Comparison of ENCODE assay signal across 16 cellular contexts in genomic region chr5:14266686-14267085, GRCh38.
DNase-seq lines count a peak whose midpoint lies in the region; FAIRE-seq lines count a peak whose summit lies in the region.
"Had no signal": no experiment of that assay in that cellular context is flagged by ENCODE, and none has a peak within 500 bp of the region (broad histone marks: within the 10 kb centered on the region; RNA-seq: fewer than 3 reads in every experiment).

No MANE protein-coding gene starts in this region.

- no peak overlapping the region for H4K12ac ChIP-seq in trophoblast cell (ENCODE audit: low read depth, low read length)

- H3K23ac ChIP-seq in trophoblast cell (ENCODE audit: low read length) = no peak overlapping the region

- no peak overlapping the region for H4K91ac ChIP-seq in trophoblast cell (ENCODE audit: low read depth, low read length)

- H3K4ac ChIP-seq in trophoblast cell (ENCODE audit: low read depth, low read length) = no peak overlapping the region

- no peak overlapping the region for H3K9ac ChIP-seq in trophoblast cell (ENCODE audit: low read length)

- no peak overlapping the region for H3K18ac ChIP-seq in trophoblast cell (ENCODE audit: low read length)

- H2BK120ac ChIP-seq in trophoblast cell (ENCODE audit: insufficient read depth, low read length, poor library complexity) = no peak overlapping the region

- no CpG with 5 or more reads among the region's 3 CpGs for WGBS in trophoblast cell (ENCODE audit: extremely low coverage, insufficient coverage, insufficient read length)

- H2BK5ac ChIP-seq in trophoblast cell (ENCODE audit: low read depth, low read length, poor library complexity) = no peak overlapping the region

- no peak overlapping the region for H3K14ac ChIP-seq in trophoblast cell (ENCODE audit: low read length)

- no peak overlapping the region for H2BK12ac ChIP-seq in trophoblast cell (ENCODE audit: low read length)

- no peak overlapping the region for H3K4me2 ChIP-seq in trophoblast cell (ENCODE audit: low read length)

- peaks cover 23% of the 10 kb centered on the region for H3K79me1 ChIP-seq in trophoblast cell (ENCODE audit: low read length)

- FAIRE-seq in GM19239 (lab: Jason Lieb, UNC) = no peak

- no peak overlapping the region for H2AK5ac ChIP-seq in trophoblast cell (ENCODE audit: low read length)

- H3K36me3 ChIP-seq in trophoblast cell (ENCODE audit: control insufficient read depth in 1 of 2, insufficient read depth in 2 of 2, low read length in 2 of 2) = peaks cover 3 to 4% of the 10 kb centered on the region in 2 experiments

- no peaks in the 10 kb centered on the region for H3K27me3 ChIP-seq in trophoblast cell (ENCODE audit: insufficient read depth, low read length)

- DNase-seq in DMS 273 (lab: John Stamatoyannopoulos, UW; ENCODE audit: unreplicated experiment) = peak; percentile 24
- no peak for DNase-seq in DMS 273 treated with DMSO at 0.1 percent for 48 hours (lab: John Stamatoyannopoulos, UW)
- peak; percentile 55 to 64 for DNase-seq in NCI-H526 (lab: John Stamatoyannopoulos, UW)
- peak; percentile 36 for DNase-seq in dermis blood vessel endothelial cell
- peak in 1 of 2 donors; percentile 43 for DNase-seq in trophoblast cell
- no peak for DNase-seq in hippocampal formation (lab: John Stamatoyannopoulos, UW)
- no peak for DNase-seq in GM19239 (ENCODE audit: insufficient read length, low spot score)
- no peak for DNase-seq in NCI-H446 (lab: John Stamatoyannopoulos, UW)
- DNase-seq: activated naive CD4-positive, alpha-beta T cell treated with anti-CD3 and anti-CD28 coated beads, Interleukin-2, amount 10 ng/mL, durations not matched to agents 7 days and 5 days; CD4-positive, alpha-beta memory T cell; glutamatergic neuron; KG1; NCI-H510A treated with DMSO at 0.1 percent for 48 hours; posterior cingulate gyrus; T-helper 2 cell had no signal

- H3K9me3 ChIP-seq in trophoblast cell (ENCODE audit: insufficient read depth, low read depth, low read length) = no peaks in the 10 kb centered on the region

- peaks cover 9% of the 10 kb centered on the region for H3K79me2 ChIP-seq in trophoblast cell (ENCODE audit: control insufficient read depth, insufficient read depth, low read length, poor library complexity)

- H3K27ac ChIP-seq in trophoblast cell (ENCODE audit: low read depth, low read length) = peak overlapping the region; percentile 78
- H3K27ac ChIP-seq: 22Rv1 had no signal

- H2AFZ ChIP-seq in trophoblast cell (ENCODE audit: insufficient read depth, low read length, poor library complexity) = no peak overlapping the region

- no peak overlapping the region for H3K4me3 ChIP-seq in trophoblast cell (ENCODE audit: low read depth, low read length)

- H4K8ac ChIP-seq in trophoblast cell (ENCODE audit: low read depth, low read length) = no peak overlapping the region

- peaks cover 32 to 38% of the 10 kb centered on the region in 2 experiments for H3K4me1 ChIP-seq in trophoblast cell (ENCODE audit: control insufficient read depth in 1 of 2, insufficient read depth in 2 of 2, low read length in 2 of 2)

Comparison
In these comparisons a context has a peak if more than half of its experiments do, and no peak if none do; other contexts are left out.
1. DNase-seq: peak in DMS 273 (single experiment), NCI-H526 (2 of 2) and dermis blood vessel endothelial cell (single experiment); none in DMS 273 treated with DMSO at 0.1 percent for 48 hours (single experiment), hippocampal formation (0 of 2), GM19239 (single experiment) and NCI-H446 (0 of 2).